Comparison of ENCODE assay signal across 8 cellular contexts in genomic region chr15:90901159-90901798, GRCh38. TPM values are rescaled to one million over a fixed set of nuclear protein-coding genes. Genes with fewer than 3 reads are reported as not detected.
DNase-seq lines count a peak whose midpoint lies in the region; ATAC-seq and TF ChIP-seq lines count a peak whose summit lies in the region.
"Not testable (repeated sequence)": the region's sequence is repeated elsewhere in the genome, so short reads cannot be mapped to it uniquely, and the experiment has no call there.

No MANE protein-coding gene starts in this region.

- not testable (repeated sequence) for H3K27me3 ChIP-seq in PC-9 (ENCODE audit: insufficient read depth, low read depth); body of pancreas; heart left ventricle; muscle layer of duodenum (ENCODE audit: low read depth, low read length); sigmoid colon; upper lobe of right lung

- peaks cover 39% of the 10 kb centered on the region for H3K4me1 Mint-ChIP-seq in activated CD8-positive, alpha-beta memory T cell treated with anti-CD3 and anti-CD28 coated beads, Interleukin-2, amount 10 ng/mL, durations not matched to agents 7 days and 5 days

- peaks cover 24% of the 10 kb centered on the region for H3K36me3 Mint-ChIP-seq in activated CD8-positive, alpha-beta memory T cell treated with anti-CD3 and anti-CD28 coated beads, Interleukin-2, amount 10 ng/mL, durations not matched to agents 7 days and 5 days

- CTCF ChIA-PET in PC-9 (lab: Charles Lee), result interaction anchor here (0.8 kb wide), 1 partner anchor 238 kb away, joined by 3 read pairs; no protein-coding TSS in a partner anchor
- CTCF ChIA-PET in activated CD8-positive, alpha-beta memory T cell treated with anti-CD3 and anti-CD28 coated beads, Interleukin-2, amount 10 ng/mL, durations not matched to agents 7 days and 5 days (lab: Charles Lee), result interaction anchor here (0.6 to 9.5 kb wide), 15 partner anchors 8 to 1656 kb away, joined by 3 to 181 read pairs (median 4); partner anchors contain the start of genes HDDC3 and UNC45A

- peaks cover 18% of the 10 kb centered on the region for H3K4me1 ChIP-seq in PC-9 (replicated peaks; ENCODE audit: insufficient read depth)
- peaks cover 41% of the 10 kb centered on the region for H3K4me1 ChIP-seq in body of pancreas
- peaks cover 3 to 22% (median 16%) of the 10 kb centered on the region in 12 donors for H3K4me1 ChIP-seq in heart left ventricle
- H3K4me1 ChIP-seq in muscle layer of duodenum (ENCODE audit: control insufficient read depth in 1 of 2, insufficient read depth in 2 of 2, low read length in 2 of 2), result peaks cover 7 to 14% of the 10 kb centered on the region in 2 donors
- peaks cover 0 to 25% (median 21%) of the 10 kb centered on the region in 4 donors for H3K4me1 ChIP-seq in sigmoid colon
- H3K4me1 ChIP-seq in upper lobe of right lung, result peaks cover 14% of the 10 kb centered on the region

- POLR2A ChIA-PET in PC-9 (lab: Charles Lee; ENCODE audit: unreplicated experiment), result interaction anchor here (0.6 kb wide), 1 partner anchor 31 kb away, joined by 3 read pairs; no protein-coding TSS in a partner anchor

- not testable (repeated sequence) for H4K20me1 ChIP-seq in PC-9 (ENCODE audit: insufficient read depth)

- H3K79me2 ChIP-seq in PC-9 (ENCODE audit: low read depth), result not testable (repeated sequence)

- intact Hi-C loops in PC-9 (cut with micrococcal nuclease; ENCODE audit: unreplicated experiment) (loop anchor here (5.0 kb wide), 1 partner anchor 131 kb away; no protein-coding TSS in a partner anchor), heart left ventricle (cut with DNase I) (loop anchor here in 1 of 10 donors (2.0 kb wide), 1 partner anchor 32 kb away; the partner anchor contains the start of gene HDDC3)
- intact Hi-C loops in body of pancreas (cut with DNase I); sigmoid colon (cut with DNase I); upper lobe of right lung (cut with DNase I): not testable (repeated sequence)

- DNase-seq in PC-9; activated CD8-positive, alpha-beta memory T cell treated with anti-CD3 and anti-CD28 coated beads, Interleukin-2, amount 10 ng/mL, durations not matched to agents 7 days and 5 days; body of pancreas; sigmoid colon; upper lobe of right lung: not testable (repeated sequence)
- DNase-seq in heart left ventricle, result peak in 2 of 5 donors; percentile 13 to 19

- not testable (repeated sequence) for H3K9me3 ChIP-seq in PC-9 (ENCODE audit: insufficient read depth, low read depth); body of pancreas; heart left ventricle; muscle layer of duodenum (ENCODE audit: control insufficient read depth in 1 of 2, low read length in 2 of 2); sigmoid colon; upper lobe of right lung

- ATAC-seq in activated CD8-positive, alpha-beta memory T cell treated with anti-CD3 and anti-CD28 coated beads, Interleukin-2, amount 10 ng/mL, durations not matched to agents 7 days and 5 days; body of pancreas; heart left ventricle; upper lobe of right lung: not testable (repeated sequence)

- H3K9me2 ChIP-seq in PC-9 (ENCODE audit: insufficient read depth), result not testable (repeated sequence)

- not testable (repeated sequence) for H3K27ac ChIP-seq in PC-9
- H3K27ac ChIP-seq in body of pancreas (peak overlapping the region in 3 of 4 donors; percentile 93 to 96 (median 95)), heart left ventricle (peak overlapping the region in 11 of 12 donors; percentile 79 to 98 (median 94)), muscle layer of duodenum (ENCODE audit: low read length) (peak overlapping the region; percentile 95), sigmoid colon (peak overlapping the region; percentile 93 to 98 (median 96)), upper lobe of right lung (peak overlapping the region; percentile 91)

- H3K4me2 ChIP-seq in PC-9, result peak overlapping the region; percentile 76

- H3K4me3 ChIP-seq in GM12875 (ENCODE audit: low read depth, low read length), result peak overlapping the region; percentile 88
- peak overlapping the region; percentile 60; the same call in 1 of the 2 replicates for H3K4me3 ChIP-seq in PC-9
- H3K4me3 ChIP-seq in body of pancreas; heart left ventricle; muscle layer of duodenum (ENCODE audit: low read depth in 1 of 2, low read length in 2 of 2); sigmoid colon; upper lobe of right lung: not testable (repeated sequence)

- H3K4me3 Mint-ChIP-seq in activated CD8-positive, alpha-beta memory T cell treated with anti-CD3 and anti-CD28 coated beads, Interleukin-2, amount 10 ng/mL, durations not matched to agents 7 days and 5 days, result peak overlapping the region; percentile 87

- TF ChIP-seq CTCF in GM12875 (IDR thresholded peaks at IDR 0.05; ENCODE audit: borderline replicate concordance, insufficient read depth, low read depth, low read length); PC-9 (conservative IDR thresholded peaks at IDR 0.05); body of pancreas (IDR thresholded peaks at IDR 0.05); heart left ventricle (IDR thresholded peaks at IDR 0.05); sigmoid colon (IDR thresholded peaks at IDR 0.05); upper lobe of right lung (IDR thresholded peaks at IDR 0.05): not testable (repeated sequence)

- not testable (repeated sequence) for TF ChIP-seq EP300 in sigmoid colon (IDR thresholded peaks at IDR 0.05)

- not testable (repeated sequence) for H2AFZ ChIP-seq in PC-9

- BruUV-seq in PC-9 (replicated peaks; lab: Mats Ljungman, UMichigan), result not testable (repeated sequence)

- H3K27ac Mint-ChIP-seq in activated CD8-positive, alpha-beta memory T cell treated with anti-CD3 and anti-CD28 coated beads, Interleukin-2, amount 10 ng/mL, durations not matched to agents 7 days and 5 days, result peak overlapping the region; percentile 91

- not testable (repeated sequence) for TF ChIP-seq POLR2A in body of pancreas (IDR thresholded peaks at IDR 0.05); heart left ventricle (IDR thresholded peaks at IDR 0.05); sigmoid colon (IDR thresholded peaks at IDR 0.05)

- H3K9me3 Mint-ChIP-seq in activated CD8-positive, alpha-beta memory T cell treated with anti-CD3 and anti-CD28 coated beads, Interleukin-2, amount 10 ng/mL, durations not matched to agents 7 days and 5 days (ENCODE audit: low read depth), result not testable (repeated sequence)

- WGBS in body of pancreas, 2 donors, result 62% methylated on average over 6 of the region's 6 CpGs
- WGBS in heart left ventricle, 4 donors, result 77 to 84% (median 79%) methylated on average over 6 of the region's 6 CpGs
- WGBS in sigmoid colon, 2 donors, result 74 to 88% methylated on average over 6 of the region's 6 CpGs

- peaks cover 18% of the 10 kb centered on the region; the same call in 1 of the 2 replicates for H3F3A ChIP-seq in PC-9 (ENCODE audit: insufficient read depth, low read depth)

- H3K27me3 Mint-ChIP-seq in activated CD8-positive, alpha-beta memory T cell treated with anti-CD3 and anti-CD28 coated beads, Interleukin-2, amount 10 ng/mL, durations not matched to agents 7 days and 5 days, result not testable (repeated sequence)

- not testable (repeated sequence) for H3K36me3 ChIP-seq in PC-9 (ENCODE audit: low read depth); body of pancreas (replicated peaks in 1 of 2; ENCODE audit: insufficient read depth in 1 of 2, low read depth in 2 of 2)
- H3K36me3 ChIP-seq in heart left ventricle (peaks cover 0 to 23% (median 17%) of the 10 kb centered on the region in 9 donors), muscle layer of duodenum (ENCODE audit: control insufficient read depth in 1 of 2, insufficient read depth in 2 of 2, low read length in 2 of 2) (peaks cover 10 to 13% of the 10 kb centered on the region in 2 donors), sigmoid colon (peaks cover 12 to 17% (median 12%) of the 10 kb centered on the region in 4 donors), upper lobe of right lung (peaks cover 19% of the 10 kb centered on the region)

RNA-seq across cellular contexts. Expression of gene MAN2A2, which starts 1.8 kb away (rescaled TPM):
- total RNA-seq in PC-9 (2021) (26.4 and 27.1 TPM in 2 replicates), body of pancreas (100 to 1,000 TPM in 1 of 2 donors, 10 to 100 TPM in 1; 78.9 to 138 TPM), heart left ventricle (100 to 1,000 TPM in 3 of 9 donors, 10 to 100 TPM in 6; 62.2 to 145 (median 89.0) TPM), sigmoid colon (10 to 100 TPM; 27.2 to 57.6 (median 38.4) TPM), upper lobe of right lung (94.0 TPM)
- 100 to 1,000 TPM; 174 to 183 TPM for total RNA-seq in activated CD8-positive, alpha-beta memory T cell treated with anti-CD3 and anti-CD28 coated beads, Interleukin-2, amount 10 ng/mL, durations not matched to agents 7 days and 5 days
- polyA plus RNA-seq in heart left ventricle (10 to 100 TPM; 38.7 to 42.3 TPM), sigmoid colon (10 to 100 TPM in 1 of 3 donors, 1 to 10 TPM in 2; 3.7 to 31.0 (median 4.8) TPM)

RNA-seq across cellular contexts. Expression of gene FES, which starts 17.0 kb away (rescaled TPM):
- total RNA-seq in PC-9 (2021) (2.1 and 3.8 TPM in 2 replicates), body of pancreas (10 to 100 TPM; 16.9 to 24.4 TPM), heart left ventricle (10 to 100 TPM; 10.7 to 37.5 (median 15.9) TPM), sigmoid colon (10 to 100 TPM; 28.0 to 35.5 (median 30.4) TPM), upper lobe of right lung (48.0 TPM)
- total RNA-seq in activated CD8-positive, alpha-beta memory T cell treated with anti-CD3 and anti-CD28 coated beads, Interleukin-2, amount 10 ng/mL, durations not matched to agents 7 days and 5 days, result 10 to 100 TPM; 55.7 to 61.2 TPM
- polyA plus RNA-seq in heart left ventricle (10 to 100 TPM; 15.6 to 16.4 TPM), sigmoid colon (10 to 100 TPM in 1 of 3 donors, 1 to 10 TPM in 2; 4.9 to 17.6 (median 7.2) TPM)

RNA-seq across cellular contexts. Expression of gene HDDC3, which starts 31.1 kb away (rescaled TPM):
- total RNA-seq in PC-9 (2021), result 18.1 and 20.9 TPM in 2 replicates
- 10 to 100 TPM; 33.2 to 39.3 TPM for total RNA-seq in activated CD8-positive, alpha-beta memory T cell treated with anti-CD3 and anti-CD28 coated beads, Interleukin-2, amount 10 ng/mL, durations not matched to agents 7 days and 5 days
- 10 to 100 TPM; 13.8 to 14.5 TPM for total RNA-seq in body of pancreas
- total RNA-seq in heart left ventricle, result 10 to 100 TPM; 10.9 to 19.9 (median 15.2) TPM
- 10 to 100 TPM; 13.9 to 16.8 TPM for polyA plus RNA-seq in heart left ventricle
- 10 to 100 TPM in 1 of 4 donors, 1 to 10 TPM in 3; 5.2 to 10.7 (median 7.0) TPM for total RNA-seq in sigmoid colon
- polyA plus RNA-seq in sigmoid colon, result 10 to 100 TPM; 19.1 to 27.0 (median 24.0) TPM
- 12.4 TPM for total RNA-seq in upper lobe of right lung

RNA-seq across cellular contexts. Expression of gene FURIN, which starts 32.9 kb away (rescaled TPM):
- total RNA-seq in PC-9 (2021) (48.7 and 50.4 TPM in 2 replicates), body of pancreas (100 to 1,000 TPM in 1 of 2 donors, 10 to 100 TPM in 1; 88.0 to 112 TPM), heart left ventricle (100 to 1,000 TPM in 2 of 9 donors, 10 to 100 TPM in 7; 38.7 to 122 (median 64.8) TPM), sigmoid colon (10 to 100 TPM; 21.0 to 35.0 (median 24.3) TPM), upper lobe of right lung (104 TPM)
- total RNA-seq in activated CD8-positive, alpha-beta memory T cell treated with anti-CD3 and anti-CD28 coated beads, Interleukin-2, amount 10 ng/mL, durations not matched to agents 7 days and 5 days, result 100 to 1,000 TPM; 487 to 625 TPM
- polyA plus RNA-seq in heart left ventricle (100 to 1,000 TPM in 1 of 2 donors, 10 to 100 TPM in 1; 37.2 to 174 TPM), sigmoid colon (10 to 100 TPM; 23.4 to 69.2 (median 30.1) TPM)

RNA-seq across cellular contexts. Expression of gene UNC45A, which starts 33.8 kb away (rescaled TPM):
- total RNA-seq in PC-9 (2021), result 81.8 and 86.0 TPM in 2 replicates
- 10 to 100 TPM; 76.3 to 84.4 TPM for total RNA-seq in activated CD8-positive, alpha-beta memory T cell treated with anti-CD3 and anti-CD28 coated beads, Interleukin-2, amount 10 ng/mL, durations not matched to agents 7 days and 5 days
- total RNA-seq in body of pancreas, result 10 to 100 TPM; 42.8 to 85.0 TPM
- 10 to 100 TPM; 12.0 to 34.0 (median 21.9) TPM for total RNA-seq in heart left ventricle
- 10 to 100 TPM; 20.0 to 24.9 TPM for polyA plus RNA-seq in heart left ventricle
- total RNA-seq in sigmoid colon, result 10 to 100 TPM; 36.0 to 63.5 (median 60.2) TPM
- polyA plus RNA-seq in sigmoid colon, result 10 to 100 TPM; 28.8 to 50.4 (median 31.4) TPM
- 60.9 TPM for total RNA-seq in upper lobe of right lung
